27 cellular contexts compared by ENCODE assay signal in the genomic region with DNA sequence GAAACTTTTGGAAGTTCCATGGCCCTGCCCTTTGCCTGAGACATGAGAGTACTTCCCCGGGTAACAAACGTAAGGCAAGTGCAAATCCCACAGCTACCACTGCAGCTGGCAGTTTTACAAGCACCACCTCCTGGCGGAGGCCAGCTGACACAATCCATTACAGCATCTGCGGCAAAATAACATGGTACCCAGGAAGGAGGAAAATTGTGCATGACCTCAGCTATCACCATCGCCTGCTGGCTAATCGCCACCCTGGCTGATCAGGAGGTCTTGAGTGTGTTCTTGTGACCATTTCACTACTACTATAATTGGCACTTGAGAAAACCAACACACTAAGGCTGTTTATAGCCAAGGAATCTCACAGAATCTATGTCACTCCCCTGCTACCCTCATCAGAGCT.
"Had no signal": no experiment of that assay in that cellular context is flagged by ENCODE, and none has a peak within 500 bp of the region (broad histone marks: within the 10 kb centered on the region; RNA-seq: fewer than 3 reads in every experiment).

No MANE protein-coding gene starts in this region.

- H3K36me3 Mint-ChIP-seq: immature natural killer cell; mesothelial cell of epicardium; natural killer cell treated with Interleukin-12 subunit alpha and Interleukin-12 subunit beta and Interleukin-15 and Interleukin-18, amount 100 ng/mL, for 72 hours had no signal

- H3K27ac Mint-ChIP-seq: activated B cell treated with CpG ODN at 0.5 μM for 24 hours; activated CD4-positive, alpha-beta T cell treated with anti-CD3 and anti-CD28 coated beads for 36 hours; activated naive CD4-positive, alpha-beta T cell treated with anti-CD3 and anti-CD28 coated beads for 36 hours; immature natural killer cell; mesothelial cell of epicardium; natural killer cell treated with Interleukin-12 subunit alpha and Interleukin-12 subunit beta and Interleukin-15 and Interleukin-18, amount 100 ng/mL, for 72 hours; stimulated activated naive CD8-positive, alpha-beta T cell treated with anti-CD3 and anti-CD28 coated beads, Interleukin-15, Interleukin-2, amounts not matched to agents 100 ng/mL and 50 ng/mL, for 24 hours; T-helper 1 cell treated with Interleukin-12 subunit alpha and Interleukin-12 subunit beta and Interleukin-4 antibody, amounts not matched to agents 30 μg/mL and 1 μg/mL, for 36 hours had no signal

- H3K9me3 ChIP-seq: lower lobe of right lung, neutrophil, prostate gland, thyroid gland, upper lobe of right lung had no signal

- H3K4me2 ChIP-seq: hepatocyte had no signal

- DNase-seq: activated B cell treated with CpG ODN at 0.5 μM for 24 hours; activated CD4-positive, alpha-beta T cell treated with anti-CD3 and anti-CD28 coated beads for 36 hours; activated CD4-positive, alpha-beta T cell treated with anti-CD3 and anti-CD28 coated beads, Interleukin-2, amount 50 U/mL, for 4 hours; activated effector memory CD4-positive, alpha-beta T cell treated with Interleukin-2 at 50 U/mL for 16 hours; activated naive CD4-positive, alpha-beta T cell treated with anti-CD3 and anti-CD28 coated beads for 36 hours; activated T-cell treated with anti-CD3 and anti-CD28 coated beads, Interleukin-2, amount 50 U/mL, for 48 hours; amygdala; cortex of kidney; glutamatergic neuron; immature natural killer cell; lower lobe of right lung; ovary; stimulated activated CD4-positive, alpha-beta T cell treated with anti-CD3 and anti-CD28 coated beads, Interleukin-12 subunit alpha, Interleukin-12 subunit beta, amount 100 ng/mL, for 4 hours; stimulated activated CD4-positive, alpha-beta T cell treated with anti-CD3 and anti-CD28 coated beads, Interleukin-4, amount 100 ng/mL, for 4 hours; substantia nigra; thyroid gland; upper lobe of right lung had no signal

- H3K9me3 Mint-ChIP-seq: activated B cell treated with CpG ODN at 0.5 μM for 24 hours; natural killer cell treated with Interleukin-12 subunit alpha and Interleukin-12 subunit beta and Interleukin-15 and Interleukin-18, amount 100 ng/mL, for 72 hours; stimulated activated naive CD8-positive, alpha-beta T cell treated with anti-CD3 and anti-CD28 coated beads, Interleukin-15, Interleukin-2, amounts not matched to agents 100 ng/mL and 50 ng/mL, for 24 hours had no signal

- H3K4me3 Mint-ChIP-seq: activated B cell treated with CpG ODN at 0.5 μM for 24 hours; activated CD4-positive, alpha-beta T cell treated with anti-CD3 and anti-CD28 coated beads for 36 hours; activated naive CD4-positive, alpha-beta T cell treated with anti-CD3 and anti-CD28 coated beads for 36 hours; immature natural killer cell; mesothelial cell of epicardium; natural killer cell treated with Interleukin-12 subunit alpha and Interleukin-12 subunit beta and Interleukin-15 and Interleukin-18, amount 100 ng/mL, for 72 hours; stimulated activated naive CD8-positive, alpha-beta T cell treated with anti-CD3 and anti-CD28 coated beads, Interleukin-15, Interleukin-2, amounts not matched to agents 100 ng/mL and 50 ng/mL, for 24 hours; T-helper 1 cell treated with Interleukin-12 subunit alpha and Interleukin-12 subunit beta and Interleukin-4 antibody, amounts not matched to agents 30 μg/mL and 1 μg/mL, for 36 hours had no signal

- H3K36me3 ChIP-seq: cardiac muscle cell, lower lobe of right lung, neutrophil, ovary, prostate gland, thyroid gland, upper lobe of right lung had no signal

- H3K27me3 ChIP-seq: cardiac muscle cell, foreskin keratinocyte, hepatocyte, neutrophil, ovary, thyroid gland, upper lobe of right lung had no signal

- H3K4me1 ChIP-seq: lower lobe of right lung, prostate gland, thyroid gland, upper lobe of right lung had no signal

- H3K4me1 Mint-ChIP-seq: activated B cell treated with CpG ODN at 0.5 μM for 24 hours; activated CD4-positive, alpha-beta T cell treated with anti-CD3 and anti-CD28 coated beads for 36 hours; immature natural killer cell; mesothelial cell of epicardium had no signal

- H3K4me3 ChIP-seq: cardiac muscle cell, hepatocyte, lower lobe of right lung, ovary, prostate gland, thyroid gland, upper lobe of right lung had no signal

- H3K27ac ChIP-seq: cardiac muscle cell, foreskin keratinocyte, hepatocyte, lower lobe of right lung, neutrophil, ovary, prostate gland, thyroid gland, upper lobe of right lung had no signal

- H3K79me2 ChIP-seq: hepatocyte had no signal

- H2AFZ ChIP-seq: hepatocyte had no signal

- ATAC-seq: activated CD4-positive, alpha-beta T cell treated with anti-CD3 and anti-CD28 coated beads for 36 hours; left lobe of liver had no signal
